In the genomic region with DNA sequence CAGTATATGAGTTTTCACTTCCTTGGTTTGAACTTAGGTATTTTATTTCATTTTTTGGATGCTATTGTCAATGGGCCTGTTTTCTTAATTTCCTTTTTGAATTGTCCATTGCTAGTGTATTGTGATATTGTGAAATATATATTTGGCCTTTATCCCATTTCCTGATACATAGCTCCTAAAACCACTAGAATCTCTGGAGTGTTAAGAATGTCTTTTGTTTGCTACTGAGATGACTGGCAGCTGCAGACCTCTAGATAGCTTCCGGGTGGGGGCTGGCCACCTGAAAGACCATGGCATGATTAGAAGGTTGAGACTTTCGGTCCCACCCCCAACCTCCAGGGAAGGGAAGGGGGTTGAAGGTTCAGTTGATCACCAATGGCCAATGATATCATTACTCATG, we compare ENCODE assay signal across 17 cellular contexts.
A peak's percentile ranks its signal among the peaks of the same experiment; 100 is the strongest.
DNase-seq lines count a peak whose midpoint lies in the region; ATAC-seq, FAIRE-seq and TF ChIP-seq lines count a peak whose summit lies in the region.
"Had no signal": no experiment of that assay in that cellular context is flagged by ENCODE, and none has a peak within 500 bp of the region (broad histone marks: within the 10 kb centered on the region; RNA-seq: fewer than 3 reads in every experiment).

No MANE protein-coding gene starts in this region.

- peak; percentile 46 for DNase-seq in HPDE6-E6E7 (ENCODE audit: extremely low spot score)
- peak; percentile 41 for DNase-seq in astrocyte (ENCODE audit: low read depth)
- DNase-seq in fibroblast of pulmonary artery (ENCODE audit: low read depth): peak; percentile 86
- peak; percentile 58 for DNase-seq in renal cortical epithelial cell (ENCODE audit: low read depth)
- no peak for DNase-seq in chondrocyte (ENCODE audit: low spot score)
- no peak for DNase-seq in glutamatergic neuron
- DNase-seq in NCI-H774 (lab: John Stamatoyannopoulos, UW): no peak
- DNase-seq: activated effector memory CD4-positive, alpha-beta T cell treated with anti-CD3 and anti-CD28 coated beads, Interleukin-2, amount 50 U/mL, for 16 hours; CD4-positive, CD25-positive, alpha-beta regulatory T cell; effector CD8-positive, alpha-beta T cell; head of caudate nucleus; naive B cell had no signal

- peaks cover 13% of the 10 kb centered on the region for H3K27me3 ChIP-seq in astrocyte (ENCODE audit: insufficient read depth, low read length)
- H3K27me3 ChIP-seq: ascending aorta had no signal

- no peak overlapping the region for H2AFZ ChIP-seq in astrocyte (ENCODE audit: low read depth, low read length)

- H3K27me3 Mint-ChIP-seq in astrocyte (ENCODE audit: low read depth, unreplicated experiment) (peaks cover 14% of the 10 kb centered on the region), chondrocyte (ENCODE audit: low read depth) (no peaks in the 10 kb centered on the region), glutamatergic neuron (ENCODE audit: unreplicated experiment) (peaks cover 10% of the 10 kb centered on the region)

- H4K20me1 ChIP-seq in astrocyte (ENCODE audit: insufficient read depth, low read length): no peaks in the 10 kb centered on the region

- H3K27ac Mint-ChIP-seq in astrocyte (ENCODE audit: unreplicated experiment): no peak overlapping the region
- H3K27ac Mint-ChIP-seq in chondrocyte (ENCODE audit: unreplicated experiment): no peak overlapping the region
- H3K27ac Mint-ChIP-seq in glutamatergic neuron (ENCODE audit: unreplicated experiment): no peak overlapping the region
- H3K27ac Mint-ChIP-seq: CD4-positive, CD25-positive, alpha-beta regulatory T cell had no signal

- peaks cover 3% of the 10 kb centered on the region for H3K4me1 ChIP-seq in astrocyte (ENCODE audit: insufficient read depth, low read length)
- H3K4me1 ChIP-seq: ascending aorta had no signal

- no peak overlapping the region for H3K27ac ChIP-seq in astrocyte (ENCODE audit: low read depth, low read length)
- H3K27ac ChIP-seq: ascending aorta, thoracic aorta, VCaP had no signal

- no peak overlapping the region for H3K4me3 ChIP-seq in astrocyte (ENCODE audit: insufficient read depth, low read depth, low read length)
- no peak overlapping the region for H3K4me3 ChIP-seq in fibroblast of pulmonary artery (replicated peaks; ENCODE audit: low read depth, low read length)
- H3K4me3 ChIP-seq: ascending aorta, thoracic aorta had no signal

- FAIRE-seq in astrocyte (lab: Jason Lieb, UNC): no peak

- H3K4me1 Mint-ChIP-seq in astrocyte (ENCODE audit: low read depth, unreplicated experiment): peaks cover 27% of the 10 kb centered on the region
- H3K4me1 Mint-ChIP-seq in chondrocyte (ENCODE audit: low read depth): peaks cover 21% of the 10 kb centered on the region
- H3K4me1 Mint-ChIP-seq in glutamatergic neuron (ENCODE audit: low read depth, unreplicated experiment): peaks cover 14% of the 10 kb centered on the region
- H3K4me1 Mint-ChIP-seq: CD4-positive, CD25-positive, alpha-beta regulatory T cell; naive B cell had no signal

- no peaks in the 10 kb centered on the region for H3K9me3 ChIP-seq in astrocyte (ENCODE audit: insufficient read depth, low read depth, low read length)
- H3K9me3 ChIP-seq: ascending aorta, thoracic aorta had no signal

- H3K36me3 ChIP-seq in astrocyte (ENCODE audit: insufficient read depth, low read length): no peaks in the 10 kb centered on the region
- H3K36me3 ChIP-seq: ascending aorta, thoracic aorta had no signal

- no peak overlapping the region for H3K9ac ChIP-seq in astrocyte (ENCODE audit: low read length)

- no peaks in the 10 kb centered on the region for H3K79me2 ChIP-seq in astrocyte (ENCODE audit: insufficient read depth, low read length)

- peak overlapping the region; percentile 8 for H3K4me3 Mint-ChIP-seq in astrocyte (ENCODE audit: unreplicated experiment)
- H3K4me3 Mint-ChIP-seq in chondrocyte (ENCODE audit: unreplicated experiment): no peak overlapping the region
- no peak overlapping the region for H3K4me3 Mint-ChIP-seq in glutamatergic neuron (ENCODE audit: unreplicated experiment)
- H3K4me3 Mint-ChIP-seq: CD4-positive, CD25-positive, alpha-beta regulatory T cell; naive B cell had no signal

- H3K9me3 Mint-ChIP-seq in astrocyte (ENCODE audit: unreplicated experiment) (no peaks in the 10 kb centered on the region), chondrocyte (ENCODE audit: low read depth) (no peaks in the 10 kb centered on the region), glutamatergic neuron (ENCODE audit: unreplicated experiment) (peaks cover 8% of the 10 kb centered on the region)
- H3K9me3 Mint-ChIP-seq: CD4-positive, CD25-positive, alpha-beta regulatory T cell had no signal

- ATAC-seq in HG03196 (IDR thresholded peaks at IDR 0.05; ENCODE audit: unreplicated experiment): no peak
- ATAC-seq: Panc1 had no signal

- H3K4me2 ChIP-seq in astrocyte (ENCODE audit: low read length): no peak overlapping the region

- H3K36me3 Mint-ChIP-seq in astrocyte (ENCODE audit: low read depth, unreplicated experiment) (no peaks in the 10 kb centered on the region), chondrocyte (ENCODE audit: low read depth) (no peaks in the 10 kb centered on the region), glutamatergic neuron (ENCODE audit: unreplicated experiment) (peaks cover 5% of the 10 kb centered on the region)
- H3K36me3 Mint-ChIP-seq: CD4-positive, CD25-positive, alpha-beta regulatory T cell; naive B cell had no signal

- no peak for TF ChIP-seq CTCF in astrocyte (IDR thresholded peaks at IDR 0.05; ENCODE audit: insufficient read depth, low read depth, low read length)
- no peak for TF ChIP-seq CTCF in fibroblast of pulmonary artery (IDR thresholded peaks at IDR 0.05; ENCODE audit: low read length, missing control alignments)
- no peak for TF ChIP-seq CTCF in chondrocyte (IDR thresholded peaks at IDR 0.05)
- no peak for TF ChIP-seq CTCF in glutamatergic neuron (IDR thresholded peaks at IDR 0.05; ENCODE audit: partially characterized antibody, unreplicated experiment)

Comparison
In these comparisons a context has a peak if more than half of its experiments do, and no peak if none do; other contexts are left out.
1. DNase-seq: peak in HPDE6-E6E7 (single experiment), astrocyte (single experiment), fibroblast of pulmonary artery (single experiment) and renal cortical epithelial cell (single experiment); none in chondrocyte (single experiment), glutamatergic neuron (single experiment) and NCI-H774 (single experiment).